Comparison of ENCODE assay signal across 19 cellular contexts in genomic region chr19:31537136-31537535, GRCh38.
DNase-seq lines count a peak whose midpoint lies in the region; ATAC-seq and TF ChIP-seq lines count a peak whose summit lies in the region.
"Had no signal": no experiment of that assay in that cellular context is flagged by ENCODE, and none has a peak within 500 bp of the region (broad histone marks: within the 10 kb centered on the region; RNA-seq: fewer than 3 reads in every experiment).

No MANE protein-coding gene starts in this region.

- peak; percentile 3 for DNase-seq in cardiac septum (ENCODE audit: low spot score)
- DNase-seq in left ventricle myocardium inferior, result no peak
- DNase-seq in esophagus muscularis mucosa (ENCODE audit: extremely low spot score), result peak; percentile 75
- DNase-seq in osteocyte (ENCODE audit: extremely low spot score, unreplicated experiment), result peak; percentile 59
- DNase-seq in activated naive CD4-positive, alpha-beta T cell treated with anti-CD3 and anti-CD28 coated beads for 36 hours, result no peak
- no peak for DNase-seq in A673 (ENCODE audit: low spot score)
- DNase-seq: 8988T; C1 segment of cervical spinal cord; Calu3; CD4-positive, alpha-beta memory T cell; COR-L47; DMS153; DND-41; GM23248; H7; HCEC 1CT had no signal

- no peaks in the 10 kb centered on the region for H3K36me3 Mint-ChIP-seq in osteocyte (ENCODE audit: unreplicated experiment)
- H3K36me3 Mint-ChIP-seq in activated naive CD4-positive, alpha-beta T cell treated with anti-CD3 and anti-CD28 coated beads for 36 hours (ENCODE audit: low read depth), result no peaks in the 10 kb centered on the region
- H3K36me3 Mint-ChIP-seq: CD4-positive, alpha-beta memory T cell had no signal

- H3K4me1 ChIP-seq in left ventricle myocardium inferior (no peaks in the 10 kb centered on the region), HEK293 (ENCODE audit: control insufficient read depth, insufficient read depth, low read length) (0 out of 2 replicates have a peak, but pooled peaks cover 3% of the 10 kb centered on the region), esophagus muscularis mucosa (no peaks in the 10 kb centered on the region), A673 (ENCODE audit: insufficient read depth, low read length, poor library complexity, severe bottlenecking) (no peaks in the 10 kb centered on the region)
- H3K4me1 ChIP-seq: A549 had no signal

- CTCF ChIA-PET in HEK293 (lab: Yijun Ruan, JAX) (no interaction called here), A673 (lab: Charles Lee) (no interaction called here)
- CTCF ChIA-PET in activated naive CD4-positive, alpha-beta T cell treated with anti-CD3 and anti-CD28 coated beads for 36 hours (lab: Charles Lee), result no interaction called here

- no TSS peak for BruUV-seq in A673 (replicated peaks; lab: Mats Ljungman, UMichigan)

- H3K36me3 ChIP-seq in left ventricle myocardium inferior, result no peaks in the 10 kb centered on the region
- no peaks in the 10 kb centered on the region; a peak in 1 of 3 replicates for H3K36me3 ChIP-seq in HEK293 (ENCODE audit: control insufficient read depth in 2 of 2, insufficient read depth in 1 of 2, low read length in 2 of 2)
- H3K36me3 ChIP-seq in esophagus muscularis mucosa, result no peaks in the 10 kb centered on the region
- no peaks in the 10 kb centered on the region for H3K36me3 ChIP-seq in A673 (ENCODE audit: insufficient read depth, low read length, poor library complexity, severe bottlenecking)

- peaks cover 35% of the 10 kb centered on the region for H3K27me3 ChIP-seq in left ventricle myocardium inferior (ENCODE audit: low read depth)
- no peaks in the 10 kb centered on the region for H3K27me3 ChIP-seq in esophagus muscularis mucosa
- H3K27me3 ChIP-seq in A673 (replicated peaks; ENCODE audit: insufficient read depth, low read depth, low read length, poor library complexity), result no peaks in the 10 kb centered on the region

- TF ChIP-seq CTCF in left ventricle myocardium inferior (IDR thresholded peaks at IDR 0.05; ENCODE audit: borderline replicate concordance), result no peak
- TF ChIP-seq CTCF in HEK293 (tag by site-specific recombination; IDR thresholded peaks at IDR 0.05), result no peak
- TF ChIP-seq CTCF in esophagus muscularis mucosa (IDR thresholded peaks at IDR 0.05), result no peak
- TF ChIP-seq CTCF in osteocyte (IDR thresholded peaks at IDR 0.05), result no peak
- no peak for TF ChIP-seq CTCF in A673 (conservative IDR thresholded peaks at IDR 0.05; ENCODE audit: low read depth, low read length)

- peaks cover 15% of the 10 kb centered on the region for H3K9me3 Mint-ChIP-seq in osteocyte (ENCODE audit: unreplicated experiment)
- H3K9me3 Mint-ChIP-seq in activated naive CD4-positive, alpha-beta T cell treated with anti-CD3 and anti-CD28 coated beads for 36 hours, result peaks cover 10% of the 10 kb centered on the region

- H3K4me3 ChIP-seq in left ventricle myocardium inferior (no peak overlapping the region), HEK293 (ENCODE audit: low read depth, low read length) (no peak overlapping the region), esophagus muscularis mucosa (no peak overlapping the region), A673 (ENCODE audit: low read depth, low read length, poor library complexity, severe bottlenecking) (no peak overlapping the region)
- H3K4me3 ChIP-seq: A549, GM23248 had no signal

- POLR2A ChIA-PET in HEK293 (lab: Yijun Ruan, JAX) (no interaction called here), A673 (lab: Charles Lee; ENCODE audit: low non-redundant PET) (no interaction called here)

- WGBS in esophagus muscularis mucosa, result 90% methylated on average over 3 of the region's 3 CpGs

- no peak overlapping the region for H3K4me3 Mint-ChIP-seq in osteocyte (ENCODE audit: unreplicated experiment)
- H3K4me3 Mint-ChIP-seq in activated naive CD4-positive, alpha-beta T cell treated with anti-CD3 and anti-CD28 coated beads for 36 hours, result no peak overlapping the region
- H3K4me3 Mint-ChIP-seq: CD4-positive, alpha-beta memory T cell had no signal

- no peak for ATAC-seq in HG03175 (IDR thresholded peaks at IDR 0.05; ENCODE audit: unreplicated experiment)
- ATAC-seq: A549 had no signal

- TF ChIP-seq POLR2A in esophagus muscularis mucosa (IDR thresholded peaks at IDR 0.05; ENCODE audit: low read depth), result no peak

- H3K27ac Mint-ChIP-seq in osteocyte (ENCODE audit: unreplicated experiment), result no peak overlapping the region
- no peak overlapping the region for H3K27ac Mint-ChIP-seq in activated naive CD4-positive, alpha-beta T cell treated with anti-CD3 and anti-CD28 coated beads for 36 hours
- H3K27ac Mint-ChIP-seq: CD4-positive, alpha-beta memory T cell had no signal

- no peaks in the 10 kb centered on the region for H3K27me3 Mint-ChIP-seq in osteocyte (ENCODE audit: unreplicated experiment)
- peaks cover 10% of the 10 kb centered on the region for H3K27me3 Mint-ChIP-seq in activated naive CD4-positive, alpha-beta T cell treated with anti-CD3 and anti-CD28 coated beads for 36 hours (ENCODE audit: low read depth)

- no peak for TF ChIP-seq EP300 in esophagus muscularis mucosa (IDR thresholded peaks at IDR 0.05)

- intact Hi-C loops in cardiac septum (cut with DNase I), result no loop called here
- intact Hi-C loops in left ventricle myocardium inferior (cut with micrococcal nuclease), result no loop called here
- intact Hi-C loops in esophagus muscularis mucosa (cut with DNase I), result no loop called here
- intact Hi-C loops in activated naive CD4-positive, alpha-beta T cell treated with anti-CD3 and anti-CD28 coated beads for 36 hours (cut with micrococcal nuclease), result no loop called here
- intact Hi-C loops in A673 (cut with micrococcal nuclease; ENCODE audit: unreplicated experiment), result no loop called here

- H3K27ac ChIP-seq in left ventricle myocardium inferior (replicated peaks) (no peak overlapping the region), HEK293 (ENCODE audit: extremely low read depth, low read depth, low read length) (no peak overlapping the region), esophagus muscularis mucosa (replicated peaks in 1 of 4) (no peak overlapping the region), A673 (ENCODE audit: low read depth, low read length, poor library complexity, severe bottlenecking) (no peak overlapping the region)
- H3K27ac ChIP-seq: A549, GM23248 had no signal

- H3K9me3 ChIP-seq in left ventricle myocardium inferior (replicated peaks) (no peaks in the 10 kb centered on the region), HEK293 (ENCODE audit: control insufficient read depth, insufficient read depth, low read depth, low read length) (peaks cover 9% of the 10 kb centered on the region; the same call in 1 of the 2 replicates), esophagus muscularis mucosa (no peaks in the 10 kb centered on the region), A673 (ENCODE audit: low read depth, low read length, poor library complexity, severe bottlenecking) (no peaks in the 10 kb centered on the region)

- no peaks in the 10 kb centered on the region for H3K4me1 Mint-ChIP-seq in osteocyte (ENCODE audit: unreplicated experiment)
- no peaks in the 10 kb centered on the region for H3K4me1 Mint-ChIP-seq in activated naive CD4-positive, alpha-beta T cell treated with anti-CD3 and anti-CD28 coated beads for 36 hours (ENCODE audit: low read depth)
- H3K4me1 Mint-ChIP-seq: CD4-positive, alpha-beta memory T cell had no signal

TF ChIP-seq in HEK293, 187 proteins besides CTCF, POLR2A, EP300 and RAD21:
- TF ChIP-seq EGR2 (tag by site-specific recombination; IDR thresholded peaks at IDR 0.05; ENCODE audit: low read depth), result peak; percentile 61
- TF ChIP-seq ZBTB20 (tag by site-specific recombination; IDR thresholded peaks at IDR 0.05), result no peak

Comparison
In these comparisons a context has a peak if more than half of its experiments do, and no peak if none do; other contexts are left out.
1. DNase-seq: peak in cardiac septum (single experiment), esophagus muscularis mucosa (single experiment) and osteocyte (single experiment); none in left ventricle myocardium inferior (single experiment), activated naive CD4-positive, alpha-beta T cell treated with anti-CD3 and anti-CD28 coated beads for 36 hours (single experiment) and A673 (single experiment).